In genomic region chr3:150925751-150926201, GRCh38 we compare ENCODE assay signal across 9 cellular contexts. TPM values are rescaled to one million over a fixed set of nuclear protein-coding genes. Genes with fewer than 3 reads are reported as not detected.
DNase-seq lines count a peak whose midpoint lies in the region; ATAC-seq, FAIRE-seq and TF ChIP-seq lines count a peak whose summit lies in the region.
"Had no signal": no experiment of that assay in that cellular context is flagged by ENCODE, and none has a peak within 500 bp of the region (broad histone marks: within the 10 kb centered on the region; RNA-seq: fewer than 3 reads in every experiment).

No MANE protein-coding gene starts in this region.

- peak; percentile 91 for ATAC-seq in left lung

- H4K20me1 ChIP-seq in Loucy (ENCODE audit: insufficient read depth, low read length, poor library complexity, severe bottlenecking): no peaks in the 10 kb centered on the region

- TF ChIP-seq CTCF in GM10248 (IDR thresholded peaks at IDR 0.05; ENCODE audit: control extremely low read depth, extremely low read depth, low read depth, missing control alignments) (peak; percentile 82), Loucy (conservative IDR thresholded peaks at IDR 0.05; ENCODE audit: low read length) (peak; percentile 92), brain microvascular endothelial cell (IDR thresholded peaks at IDR 0.05; ENCODE audit: low read depth, low read length, missing control alignments) (peak; percentile 84), left lung (IDR thresholded peaks at IDR 0.05) (peak; percentile 27 to 50)

- H3K79me2 ChIP-seq in Loucy (ENCODE audit: insufficient read depth, low read length): no peaks in the 10 kb centered on the region

- H3K9me3 ChIP-seq in Loucy (ENCODE audit: insufficient read depth, low read depth, low read length) (no peaks in the 10 kb centered on the region), left lung (no peaks in the 10 kb centered on the region)

- H3K27me3 ChIP-seq in Loucy (ENCODE audit: insufficient read depth, low read length, poor library complexity, severe bottlenecking) (no peaks in the 10 kb centered on the region), brain microvascular endothelial cell (replicated peaks) (no peaks in the 10 kb centered on the region), left lung (peaks cover 0 to 25% of the 10 kb centered on the region in 2 donors)

- intact Hi-C loops in left lung (cut with DNase I): no loop called here

- H3K4me2 ChIP-seq in Loucy (ENCODE audit: low read depth, low read length, poor library complexity, severe bottlenecking): peak overlapping the region; percentile 66

- H3K4me3 ChIP-seq in Loucy (ENCODE audit: low read length, poor library complexity, severe bottlenecking) (peak overlapping the region; percentile 64), brain microvascular endothelial cell (ENCODE audit: low read depth, low read length) (peak overlapping the region; percentile 22), left lung (no peak overlapping the region)

- H3K4me1 ChIP-seq in Loucy (ENCODE audit: insufficient read depth, low read length, poor library complexity, severe bottlenecking) (peaks cover 4% of the 10 kb centered on the region), left lung (no peaks in the 10 kb centered on the region)

- CTCF ChIA-PET in GM10248 (lab: Yijun Ruan, JAX): interaction anchor here (0.9 to 2.4 kb wide), 9 partner anchors 10 to 818 kb away, joined by 3 to 6 read pairs (median 3); partner anchors contain the start of gene MINDY4B

- H3K27ac ChIP-seq in brain microvascular endothelial cell (no peak overlapping the region), left lung (no peak overlapping the region)

- DNase-seq in GM10248 (ENCODE audit: extremely low spot score): peak; percentile 71
- peak; percentile 44 for DNase-seq in H4 (ENCODE audit: low spot score)
- DNase-seq in T-helper 2 cell: peak in 3 of 5 experiments; percentile 11 to 58 (median 12)
- DNase-seq in brain microvascular endothelial cell: no peak
- peak; percentile 43 to 86 for DNase-seq in left lung
- DNase-seq in stimulated activated CD8-positive, alpha-beta memory T cell treated with anti-CD3 and anti-CD28 coated beads, Interleukin-15, amount 100 ng/mL, for 24 hours (ENCODE audit: low read depth): peak; percentile 16
- DNase-seq in frontal cortex (ENCODE audit: low spot score in 2 of 2): no peak

- no peak overlapping the region for H3K9ac ChIP-seq in Loucy (ENCODE audit: low read depth, low read length, poor library complexity, severe bottlenecking)

- in situ Hi-C loops in brain microvascular endothelial cell (cut with HindIII; ENCODE audit: low pct_ligation_motif_present, low sequenced_read_pairs): no loop called here

- POLR2A ChIA-PET in GM10248 (lab: Yijun Ruan, JAX): no interaction called here

- FAIRE-seq in frontal cortex (lab: Jason Lieb, UNC): no peak

- H3K9me2 ChIP-seq in Loucy (replicated peaks; ENCODE audit: low read depth, low read length): no peaks in the 10 kb centered on the region

- no peaks in the 10 kb centered on the region for H3F3A ChIP-seq in Loucy (ENCODE audit: low read depth)

- H3K36me3 ChIP-seq in Loucy (ENCODE audit: insufficient read depth, low read length): no peaks in the 10 kb centered on the region
- H3K36me3 ChIP-seq in brain microvascular endothelial cell (replicated peaks): no peaks in the 10 kb centered on the region
- no peaks in the 10 kb centered on the region for H3K36me3 ChIP-seq in left lung

- peak overlapping the region; percentile 96 for H2AFZ ChIP-seq in Loucy (ENCODE audit: low read length)

RNA-seq across cellular contexts. Expression of gene MINDY4B, which starts 20.5 kb away (rescaled TPM):
- not detected in 2 replicates for total RNA-seq in H4 (2014; rRNA removed; shearing (Covaris generic))
- not detected for total RNA-seq in left lung
- total RNA-seq in frontal cortex: under 0.01 TPM
- total RNA-seq: glomerular endothelial cell had no signal

RNA-seq across cellular contexts. Expression of gene CLRN1, which starts 46.8 kb away (rescaled TPM):
- total RNA-seq in H4 (2014; rRNA removed; shearing (Covaris generic)): not detected in 2 replicates
- total RNA-seq in left lung (not detected), frontal cortex (not detected)
- total RNA-seq: glomerular endothelial cell had no signal

Comparison
In these comparisons a context has a peak if more than half of its experiments do, and no peak if none do; other contexts are left out.
1. DNase-seq: peak in GM10248 (single experiment), H4 (single experiment), T-helper 2 cell (3 of 5), left lung (2 of 2) and stimulated activated CD8-positive, alpha-beta memory T cell treated with anti-CD3 and anti-CD28 coated beads, Interleukin-15, amount 100 ng/mL, for 24 hours (single experiment); none in brain microvascular endothelial cell (single experiment) and frontal cortex (0 of 2).
2. CTCF ChIP-seq: peak in every context shown above with its lines; median percentile 92 in Loucy; 84 in brain microvascular endothelial cell; 82 in GM10248; 38 in left lung.
3. H3K4me3 ChIP-seq: peak in Loucy (single experiment) and brain microvascular endothelial cell (single experiment); none in left lung (0 of 2).